Comparison of ENCODE assay signal across 8 cellular contexts in genomic region chr3:14410501-14411165, GRCh38. TPM values are rescaled to one million over a fixed set of nuclear protein-coding genes. Genes with fewer than 3 reads are reported as not detected.
A peak's percentile ranks its signal among the peaks of the same experiment; 100 is the strongest.
DNase-seq lines count a peak whose midpoint lies in the region; ATAC-seq and TF ChIP-seq lines count a peak whose summit lies in the region.

No MANE protein-coding gene starts in this region.

- H3K27me3 Mint-ChIP-seq in GM23338 (ENCODE audit: insufficient read depth, low read depth, poor library complexity) (peaks cover 14% of the 10 kb centered on the region), nephron progenitor cell (ENCODE audit: low read depth, poor library complexity) (no peaks in the 10 kb centered on the region)

- H3K27ac Mint-ChIP-seq in GM23338, result 0 out of 2 replicates have a peak overlapping the region, but pooled peaks have one; percentile 59
- H3K27ac Mint-ChIP-seq in nephron progenitor cell, result no peak overlapping the region

- ATAC-seq in GM23338 (no peak), GM18909 (IDR thresholded peaks at IDR 0.05; ENCODE audit: poor library complexity, unreplicated experiment) (no peak)

- H4K20me1 ChIP-seq in GM23338 (replicated peaks; ENCODE audit: insufficient read depth), result peaks cover 56% of the 10 kb centered on the region
- H4K20me1 ChIP-seq in SK-N-SH (ENCODE audit: insufficient read depth), result peaks cover 14% of the 10 kb centered on the region
- no peaks in the 10 kb centered on the region for H4K20me1 ChIP-seq in fibroblast of lung (ENCODE audit: control insufficient read depth, extremely low read depth, insufficient read depth, low read length)

- H3K4me1 ChIP-seq in GM23338 (ENCODE audit: insufficient read depth), result peaks cover 52% of the 10 kb centered on the region
- peaks cover 20% of the 10 kb centered on the region in 2 experiments; a peak in 2 of 4 replicates for H3K4me1 ChIP-seq in SK-N-SH (ENCODE audit: control insufficient read depth in 1 of 2, insufficient read depth in 2 of 2, low read depth in 1 of 2, low read length in 1 of 2)
- H3K4me1 ChIP-seq in fibroblast of lung (ENCODE audit: control insufficient read depth, extremely low read depth, insufficient read depth, low read length), result peaks cover 17% of the 10 kb centered on the region
- peaks cover 20 to 57% (median 46%) of the 10 kb centered on the region in 3 donors for H3K4me1 ChIP-seq in skeletal muscle tissue (ENCODE audit: control insufficient read depth in 3 of 3, insufficient read depth in 3 of 3, low read length in 3 of 3)

- peaks cover 17% of the 10 kb centered on the region for H3F3A ChIP-seq in GM23338 (replicated peaks; ENCODE audit: low read depth)
- H3F3A ChIP-seq in SK-N-SH (replicated peaks; ENCODE audit: insufficient read depth), result no peaks in the 10 kb centered on the region

- peaks cover 91% of the 10 kb centered on the region for H3K79me2 ChIP-seq in GM23338 (replicated peaks; ENCODE audit: insufficient read depth)
- H3K79me2 ChIP-seq in SK-N-SH (ENCODE audit: insufficient read depth), result peaks cover 82% of the 10 kb centered on the region
- H3K79me2 ChIP-seq in fibroblast of lung (ENCODE audit: control insufficient read depth, insufficient read depth, low read length), result peaks cover 21% of the 10 kb centered on the region

- H3K27ac ChIP-seq in GM23338 (ENCODE audit: low read depth) (peak overlapping the region; percentile 72; the same call in 1 of the 2 replicates), SK-N-SH (ENCODE audit: low read depth in 2 of 2, low read length in 1 of 2) (peak overlapping the region in 1 of 2 experiments; percentile 67; a peak in 2 of 4 replicates), fibroblast of lung (ENCODE audit: insufficient read depth, low read length) (peak overlapping the region; percentile 80), skeletal muscle tissue (ENCODE audit: low read depth, low read length) (peak overlapping the region; percentile 10)

- no peak overlapping the region for H3K4me3 Mint-ChIP-seq in GM23338
- H3K4me3 Mint-ChIP-seq in nephron progenitor cell, result no peak overlapping the region

- H3K9me2 ChIP-seq in GM23338 (ENCODE audit: insufficient read depth), result no peaks in the 10 kb centered on the region
- H3K9me2 ChIP-seq in SK-N-SH, result no peaks in the 10 kb centered on the region

- 50% methylated on average over 4 of the region's 6 CpGs for WGBS in SK-N-SH (ENCODE audit: low lambda C conversion rate)

- H3K9ac ChIP-seq in SK-N-SH (peak overlapping the region; percentile 32; the same call in 1 of the 2 replicates), fibroblast of lung (ENCODE audit: insufficient read depth, low read length) (peak overlapping the region; percentile 4), skeletal muscle tissue (ENCODE audit: low read depth in 1 of 3, low read length in 3 of 3) (peak overlapping the region in 1 of 3 donors; percentile 33)

- POLR2A ChIA-PET in SK-N-SH (lab: Yijun Ruan, JAX), result no interaction called here

- no peak overlapping the region for H3K4me3 ChIP-seq in GM23338
- H3K4me3 ChIP-seq in SK-N-SH (ENCODE audit: low read depth in 2 of 2, low read length in 1 of 2), result no peak overlapping the region
- H3K4me3 ChIP-seq in fibroblast of lung (replicated peaks in 1 of 4; ENCODE audit: control extremely low read depth in 1 of 4, insufficient read depth in 1 of 4, low read depth in 3 of 4, low read length in 4 of 4), result no peak overlapping the region
- H3K4me3 ChIP-seq in skeletal muscle tissue (ENCODE audit: low read length in 3 of 3), result no peak overlapping the region

- DNase-seq in AG08395 (ENCODE audit: low spot score) (peak; percentile 92), GM23338 (ENCODE audit: low spot score) (no peak), SK-N-SH (no peak), fibroblast of lung (ENCODE audit: low read depth in 2 of 2) (peak; percentile 70 to 85), NCI-H2107 (lab: John Stamatoyannopoulos, UW) (no peak), nephron progenitor cell (no peak)

- no peak for TF ChIP-seq EP300 in SK-N-SH (IDR thresholded peaks at IDR 0.05; ENCODE audit: borderline replicate concordance in 1 of 2, low read depth in 1 of 2, low read length in 1 of 2)

- H2AFZ ChIP-seq in GM23338 (no peak overlapping the region), SK-N-SH (ENCODE audit: low read depth) (no peak overlapping the region), fibroblast of lung (ENCODE audit: low read length) (no peak overlapping the region)

- no peaks in the 10 kb centered on the region for H3K27me3 ChIP-seq in GM23338 (ENCODE audit: insufficient read depth)
- H3K27me3 ChIP-seq in SK-N-SH (ENCODE audit: insufficient read depth), result no peaks in the 10 kb centered on the region
- H3K27me3 ChIP-seq in fibroblast of lung (ENCODE audit: control insufficient read depth, insufficient read depth, low read length), result no peaks in the 10 kb centered on the region
- H3K27me3 ChIP-seq in skeletal muscle tissue (ENCODE audit: control insufficient read depth in 3 of 3, insufficient read depth in 3 of 3, low read length in 3 of 3), result no peaks in the 10 kb centered on the region

- no peak overlapping the region for H3K4me2 ChIP-seq in GM23338
- H3K4me2 ChIP-seq in SK-N-SH, result peak overlapping the region; percentile 57
- peak overlapping the region; percentile 5 for H3K4me2 ChIP-seq in fibroblast of lung (ENCODE audit: extremely low read depth, insufficient read depth, low read length)

- TF ChIP-seq RAD21 in SK-N-SH (IDR thresholded peaks at IDR 0.05; ENCODE audit: low read length), result no peak

- no peaks in the 10 kb centered on the region for H3K9me3 ChIP-seq in SK-N-SH
- no peaks in the 10 kb centered on the region for H3K9me3 ChIP-seq in fibroblast of lung (ENCODE audit: control insufficient read depth, insufficient read depth, low read depth, low read length)
- no peaks in the 10 kb centered on the region for H3K9me3 ChIP-seq in skeletal muscle tissue (ENCODE audit: control insufficient read depth in 3 of 3, low read length in 3 of 3)

- H3K36me3 Mint-ChIP-seq in GM23338 (ENCODE audit: low read depth) (peaks cover 45% of the 10 kb centered on the region), nephron progenitor cell (ENCODE audit: low read depth) (peaks cover 37% of the 10 kb centered on the region)

- H3K36me3 ChIP-seq in GM23338 (ENCODE audit: insufficient read depth) (no peaks in the 10 kb centered on the region; the same call in 1 of the 2 replicates), SK-N-SH (replicated peaks in 1 of 2; ENCODE audit: control insufficient read depth in 1 of 2, insufficient read depth in 2 of 2, low read length in 1 of 2) (peaks cover 0 to 3% of the 10 kb centered on the region in 2 experiments), fibroblast of lung (ENCODE audit: control insufficient read depth, insufficient read depth, low read length) (no peaks in the 10 kb centered on the region), skeletal muscle tissue (ENCODE audit: control insufficient read depth in 3 of 3, insufficient read depth in 3 of 3, low read length in 3 of 3) (peaks cover 0 to 18% (median 0%) of the 10 kb centered on the region in 3 donors)

- H3K4me1 Mint-ChIP-seq in GM23338 (peaks cover 64% of the 10 kb centered on the region), nephron progenitor cell (peaks cover 56% of the 10 kb centered on the region)

- CTCF ChIA-PET in SK-N-SH (lab: Yijun Ruan, JAX), result interaction anchor here (0.6 to 1.7 kb wide), 3 partner anchors 98 to 207 kb away, joined by 3 to 5 read pairs (median 3); no protein-coding TSS in a partner anchor

- H3K9me3 Mint-ChIP-seq in GM23338, result no peaks in the 10 kb centered on the region
- H3K9me3 Mint-ChIP-seq in nephron progenitor cell, result no peaks in the 10 kb centered on the region

- no peak for TF ChIP-seq CTCF in GM23338 (conservative IDR thresholded peaks at IDR 0.05; ENCODE audit: low read depth in 2 of 2)
- no peak for TF ChIP-seq CTCF in SK-N-SH (IDR thresholded peaks at IDR 0.05)
- no peak for TF ChIP-seq CTCF in fibroblast of lung (conservative IDR thresholded peaks at IDR 0.05 in 1 of 2, IDR thresholded peaks at IDR 0.05 in 1 of 2; ENCODE audit: low read depth in 1 of 2, low read length in 2 of 2)
- no peak for TF ChIP-seq CTCF in nephron progenitor cell (IDR thresholded peaks at IDR 0.05)

TF ChIP-seq in GM23338, 12 proteins besides CTCF, POLR2A, EP300 and RAD21 (continues in another document):
- no peak for TF ChIP-seq NANOG (IDR thresholded peaks at IDR 0.05; ENCODE audit: borderline replicate concordance)
- TF ChIP-seq EZH2phosphoT487 (IDR thresholded peaks at IDR 0.05; ENCODE audit: unreplicated experiment), result no peak

TF ChIP-seq in SK-N-SH, 30 proteins besides CTCF, POLR2A, EP300 and RAD21:
- TF ChIP-seq USF2 (IDR thresholded peaks at IDR 0.05; ENCODE audit: borderline replicate concordance, low read depth, low read length) (no peak), MAX (IDR thresholded peaks at IDR 0.05; ENCODE audit: low read depth) (peak; percentile 52; the same call in 1 of the 2 replicates), FOSL2 (IDR thresholded peaks at IDR 0.05; ENCODE audit: borderline replicate concordance, low read depth) (0 out of 2 replicates have a peak, but pooled peaks have one; percentile 26)
TF ChIP-seq in SK-N-SH: peak in this region for 2.

RNA-seq across cellular contexts. Expression of gene SLC6A6, which starts 8.2 kb away (rescaled TPM):
- 142 and 150 TPM in 2 replicates for total RNA-seq in GM23338 (2014; rRNA removed; shearing (Covaris generic))
- 27.5 and 31.6 TPM in 2 replicates for polyA plus RNA-seq in GM23338 (2016; fragmentation: Nextera tagmentation; extraction: Ambion mirVana)
- polyA plus RNA-seq in SK-N-SH (2012; rRNA removed), result 19.1 and 22.0 TPM in 2 replicates
- polyA plus RNA-seq in SK-N-SH (2012; cell fraction: cytosol; rRNA removed), result 13.1 and 16.4 TPM in 2 replicates
- 30.9 and 43.9 TPM in 2 replicates for polyA plus RNA-seq in SK-N-SH (2012; cell fraction: nucleus; rRNA removed)
- 8.5 and 8.9 TPM in 2 replicates for total RNA-seq in fibroblast of lung
- 10.9 and 24.0 TPM in 2 replicates for polyA plus RNA-seq in fibroblast of lung
- 6.6 and 17.4 TPM in 2 replicates for polyA plus RNA-seq in fibroblast of lung (2012)
- 40.8 and 82.2 TPM in 2 replicates for polyA minus RNA-seq in fibroblast of lung (ENCODE audit: low replicate concordance)
- total RNA-seq in skeletal muscle tissue, result 5.7 TPM

Comparison
In these comparisons a context has a peak if more than half of its experiments do, and no peak if none do; other contexts are left out.
1. DNase-seq: peak in AG08395 (single experiment) and fibroblast of lung (2 of 2); none in GM23338 (single experiment), SK-N-SH (single experiment), NCI-H2107 (single experiment) and nephron progenitor cell (single experiment).
2. RNA of gene SLC6A6, which starts 8.2 kb away (total RNA-seq): 142 to 150 TPM in GM23338; 8.5 to 8.9 TPM in fibroblast of lung and 5.7 TPM in skeletal muscle tissue (single experiment); every median in the first group is over 10 times any median in the second.